8 cellular contexts compared by ENCODE assay signal in the genomic region with DNA sequence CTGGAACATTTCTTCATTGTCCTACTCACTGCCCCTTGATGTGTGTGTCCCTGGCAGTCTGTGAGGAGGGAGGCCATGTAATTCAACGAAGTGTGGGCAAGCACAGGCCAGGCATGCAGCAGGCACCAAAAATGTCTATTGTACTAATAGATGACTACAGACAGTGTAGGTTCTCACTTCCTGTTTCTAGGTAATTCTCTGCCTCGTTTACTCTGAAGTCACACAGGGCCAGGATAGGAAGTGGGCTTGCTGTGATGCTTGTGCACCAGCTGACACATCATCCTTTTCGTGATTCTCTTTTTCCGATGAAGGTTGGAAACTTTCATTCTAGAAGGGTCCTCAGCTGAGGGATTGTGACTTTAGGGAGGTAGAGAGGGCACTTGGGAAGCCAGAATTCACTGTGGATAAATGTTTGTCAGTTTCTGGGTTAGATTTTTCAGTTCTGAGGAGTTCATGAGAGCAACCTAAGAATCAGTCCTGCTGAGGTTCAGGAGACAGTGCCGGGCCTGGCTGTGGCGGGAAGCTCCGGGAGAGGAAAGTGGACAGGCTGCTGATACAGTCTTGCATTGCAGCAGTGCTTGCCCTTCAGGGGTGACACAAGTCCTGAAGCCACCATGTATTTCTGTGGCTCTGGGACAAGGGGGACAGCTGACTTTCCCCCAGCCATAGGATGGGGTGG. TPM values are rescaled to one million over a fixed set of nuclear protein-coding genes. Genes with fewer than 3 reads are reported as not detected.
A peak's percentile ranks its signal among the peaks of the same experiment; 100 is the strongest.
DNase-seq lines count a peak whose midpoint lies in the region; ATAC-seq, FAIRE-seq and TF ChIP-seq lines count a peak whose summit lies in the region.

No MANE protein-coding gene starts in this region.

- no peaks in the 10 kb centered on the region for H3K27me3 Mint-ChIP-seq in central memory CD8-positive, alpha-beta T cell
- peaks cover 33% of the 10 kb centered on the region for H3K27me3 Mint-ChIP-seq in type B pancreatic cell

- TF ChIP-seq POLR2A in erythroblast (IDR thresholded peaks at IDR 0.05; ENCODE audit: low read length), result no peak

- ATAC-seq in GM18870 (IDR thresholded peaks at IDR 0.05; ENCODE audit: unreplicated experiment) (peak; percentile 83), HG02943 (IDR thresholded peaks at IDR 0.05; ENCODE audit: low read depth, unreplicated experiment) (peak; percentile 93)
- ATAC-seq in central memory CD8-positive, alpha-beta T cell (replicated peaks; ENCODE audit: extremely low read depth, poor library complexity, severe bottlenecking), result peak; percentile 92

- peaks cover 11% of the 10 kb centered on the region for H3K36me3 Mint-ChIP-seq in central memory CD8-positive, alpha-beta T cell (ENCODE audit: insufficient read depth)
- H3K36me3 Mint-ChIP-seq in type B pancreatic cell, result no peaks in the 10 kb centered on the region

- peak overlapping the region; percentile 59 for H3K4me3 Mint-ChIP-seq in central memory CD8-positive, alpha-beta T cell
- peak overlapping the region; percentile 13 for H3K4me3 Mint-ChIP-seq in type B pancreatic cell

- no peak for FAIRE-seq in HTR-8/SVneo (lab: Jason Lieb, UNC)

- DNase-seq in SKM-1 treated with dmso at 0.1 percent for 144 hours (lab: John Stamatoyannopoulos, UW; ENCODE audit: unreplicated experiment) (peak; percentile 83), type B pancreatic cell (ENCODE audit: extremely low spot score, unreplicated experiment) (no peak), HTR-8/SVneo (ENCODE audit: insufficient read length, low spot score) (no peak), erythroblast (lab: John Stamatoyannopoulos, UW) (no peak), putamen (ENCODE audit: low spot score) (no peak)
- peak; percentile 19 to 28 for DNase-seq in central memory CD8-positive, alpha-beta T cell (ENCODE audit: low spot score in 2 of 2)

- H3K27ac Mint-ChIP-seq in central memory CD8-positive, alpha-beta T cell (ENCODE audit: low read depth), result peak overlapping the region; percentile 95
- no peak overlapping the region for H3K27ac Mint-ChIP-seq in type B pancreatic cell

- H3K4me1 Mint-ChIP-seq in central memory CD8-positive, alpha-beta T cell, result peaks cover 38% of the 10 kb centered on the region
- H3K4me1 Mint-ChIP-seq in type B pancreatic cell (ENCODE audit: unreplicated experiment), result peaks cover 14% of the 10 kb centered on the region

- TF ChIP-seq CTCF in type B pancreatic cell (conservative IDR thresholded peaks at IDR 0.05), result no peak

- H3K9me3 Mint-ChIP-seq in central memory CD8-positive, alpha-beta T cell, result no peaks in the 10 kb centered on the region
- no peaks in the 10 kb centered on the region for H3K9me3 Mint-ChIP-seq in type B pancreatic cell

RNA-seq across cellular contexts. Expression of a gene that starts 4.3 kb away (rescaled TPM):
- 10.9 and 15.2 TPM in 2 replicates for total RNA-seq in type B pancreatic cell (ENCODE audit: low replicate concordance)

Comparison
In these comparisons a context has a peak if more than half of its experiments do, and no peak if none do; other contexts are left out.
1. DNase-seq: peak in SKM-1 treated with dmso at 0.1 percent for 144 hours (single experiment) and central memory CD8-positive, alpha-beta T cell (2 of 2); none in type B pancreatic cell (single experiment), HTR-8/SVneo (single experiment), erythroblast (0 of 2) and putamen (single experiment).
2. Peak in every context shown above with its lines, with median percentiles within 50 percentile points of each other: ATAC-seq.